Comparison of ENCODE assay signal across 17 cellular contexts in the genomic region with DNA sequence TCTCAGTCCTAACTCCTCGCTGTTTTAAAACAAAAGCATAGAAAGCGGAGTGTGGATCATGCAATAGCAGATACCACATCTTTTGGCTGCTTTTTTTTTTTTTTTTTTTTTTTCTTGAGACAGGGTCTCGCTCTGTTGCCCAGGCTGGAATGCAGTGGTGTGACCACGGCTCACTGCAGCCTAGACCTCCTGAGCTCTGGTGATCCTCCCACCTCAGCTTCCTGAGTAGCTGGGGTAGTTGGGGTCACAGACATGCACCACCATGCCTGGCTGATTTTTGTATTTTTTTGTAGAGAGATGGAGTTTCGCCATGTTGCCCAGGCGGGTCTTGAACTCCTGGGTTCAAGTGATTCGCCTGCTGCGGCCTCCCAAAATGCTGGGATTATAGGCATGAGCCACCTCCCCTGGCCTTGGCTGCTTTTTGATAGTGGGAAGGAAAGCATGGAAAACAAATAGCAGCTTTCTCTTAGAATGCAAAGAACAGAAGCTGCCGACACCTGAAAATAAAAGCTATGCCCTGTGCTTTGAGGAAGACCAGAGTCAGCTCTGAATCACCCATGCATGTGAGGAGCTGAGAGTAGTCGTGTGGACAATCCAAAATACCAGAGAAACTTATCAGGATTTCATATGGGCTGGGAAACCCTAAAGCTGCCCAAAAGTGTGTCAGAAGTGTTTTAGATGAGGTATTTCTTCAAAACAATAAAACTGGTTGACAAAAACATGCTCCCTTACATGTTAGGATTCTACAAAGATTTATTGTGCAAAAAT. TPM values are rescaled to one million over a fixed set of nuclear protein-coding genes. Genes with fewer than 3 reads are reported as not detected.
A peak's percentile ranks its signal among the peaks of the same experiment; 100 is the strongest.
DNase-seq lines count a peak whose midpoint lies in the region; ATAC-seq and TF ChIP-seq lines count a peak whose summit lies in the region.
"Had no signal": no experiment of that assay in that cellular context is flagged by ENCODE, and none has a peak within 500 bp of the region (broad histone marks: within the 10 kb centered on the region; RNA-seq: fewer than 3 reads in every experiment).

No MANE protein-coding gene starts in this region.

- no peaks in the 10 kb centered on the region for H3K36me3 Mint-ChIP-seq in CD4-positive, CD25-positive, alpha-beta regulatory T cell
- H3K36me3 Mint-ChIP-seq in naive thymus-derived CD8-positive, alpha-beta T cell = no peaks in the 10 kb centered on the region
- H3K36me3 Mint-ChIP-seq: mesothelial cell of epicardium had no signal

- ATAC-seq in CD4-positive, CD25-positive, alpha-beta regulatory T cell (ENCODE audit: low read depth in 2 of 2) = no peak
- peak; percentile 21 for ATAC-seq in HG03432 (IDR thresholded peaks at IDR 0.05; ENCODE audit: unreplicated experiment)
- no peak for ATAC-seq in naive thymus-derived CD8-positive, alpha-beta T cell
- no peak for ATAC-seq in HG02623 (IDR thresholded peaks at IDR 0.05; ENCODE audit: unreplicated experiment)
- ATAC-seq in HG02840 (IDR thresholded peaks at IDR 0.05; ENCODE audit: low FRiP score, unreplicated experiment) = no peak
- ATAC-seq: activated T-cell treated with anti-CD3 and anti-CD28 coated beads, Interleukin-2, amount 50 U/mL, for 4 hours had no signal

- H3K4me1 ChIP-seq in CD4-positive, CD25-positive, alpha-beta regulatory T cell (ENCODE audit: control insufficient read depth, insufficient read depth, low read length, poor library complexity, severe bottlenecking) = peaks cover 11% of the 10 kb centered on the region
- H3K4me1 ChIP-seq in MM.1S (ENCODE audit: low read length) = no peaks in the 10 kb centered on the region

- H3K4me2 ChIP-seq in MM.1S (ENCODE audit: low read depth, low read length) = no peak overlapping the region
- H3K4me2 ChIP-seq: SK-N-SH had no signal

- no peak overlapping the region for H3K27ac ChIP-seq in CD4-positive, CD25-positive, alpha-beta regulatory T cell (ENCODE audit: insufficient read depth, low read length, poor library complexity, severe bottlenecking)
- no peak overlapping the region for H3K27ac ChIP-seq in MM.1S (ENCODE audit: low read length)
- H3K27ac ChIP-seq: WERI-Rb-1 had no signal

- H3K4me3 Mint-ChIP-seq in CD4-positive, CD25-positive, alpha-beta regulatory T cell = peak overlapping the region in 2 of 4 donors; percentile 32 to 34
- no peak overlapping the region for H3K4me3 Mint-ChIP-seq in naive thymus-derived CD8-positive, alpha-beta T cell
- H3K4me3 Mint-ChIP-seq: activated T-cell treated with anti-CD3 and anti-CD28 coated beads, Interleukin-2, amount 50 U/mL, for 4 hours; mesothelial cell of epicardium had no signal

- no peaks in the 10 kb centered on the region for H3K9me3 ChIP-seq in CD4-positive, CD25-positive, alpha-beta regulatory T cell (ENCODE audit: control insufficient read depth in 2 of 2, low read length in 2 of 2)
- H3K9me3 ChIP-seq in MM.1S (replicated peaks; ENCODE audit: insufficient read depth, low read length) = no peaks in the 10 kb centered on the region
- H3K9me3 ChIP-seq: SK-N-SH had no signal

- peaks cover 19% of the 10 kb centered on the region for H3F3A ChIP-seq in MM.1S (ENCODE audit: insufficient read depth, low read length)

- no peak overlapping the region for H3K4me3 ChIP-seq in CD4-positive, CD25-positive, alpha-beta regulatory T cell (ENCODE audit: low read depth, low read length)
- H3K4me3 ChIP-seq in cardiac fibroblast (replicated peaks in 1 of 2; ENCODE audit: low read depth in 2 of 2, low read length in 2 of 2) (no peak overlapping the region), MM.1S (ENCODE audit: low read length) (no peak overlapping the region)

- POLR2A ChIA-PET in naive thymus-derived CD8-positive, alpha-beta T cell (lab: Charles Lee) = interaction anchor here (0.6 to 0.8 kb wide), 3 partner anchors 20 to 24 kb away, joined by 3 read pairs; no protein-coding TSS in a partner anchor

- no peak for DNase-seq in CD4-positive, CD25-positive, alpha-beta regulatory T cell
- DNase-seq in cardiac fibroblast (ENCODE audit: low read depth in 2 of 2) = peak; percentile 39 to 71
- DNase-seq in naive thymus-derived CD8-positive, alpha-beta T cell = no peak
- no peak for DNase-seq in NOMO-1 (lab: John Stamatoyannopoulos, UW; ENCODE audit: unreplicated experiment in 2 of 2)
- no peak for DNase-seq in MM.1S
- DNase-seq: activated T-cell treated with anti-CD3 and anti-CD28 coated beads, Interleukin-2, amount 50 U/mL, for 4 hours; Karpas-422; NCI-H2171; NK-92 treated with Interleukin-12 subunit alpha and Interleukin-12 subunit beta, amount 100 ng/mL, for 24 hours; SK-N-SH; stimulated activated CD4-positive, alpha-beta T cell treated with anti-CD3 and anti-CD28 coated beads, Interleukin-2, amount 100 ng/mL, for 24 hours; WERI-Rb-1 had no signal

- no peak overlapping the region for H2AFZ ChIP-seq in MM.1S (ENCODE audit: low read length)

- H3K27me3 Mint-ChIP-seq in CD4-positive, CD25-positive, alpha-beta regulatory T cell = peaks cover 9% of the 10 kb centered on the region
- no peaks in the 10 kb centered on the region for H3K27me3 Mint-ChIP-seq in naive thymus-derived CD8-positive, alpha-beta T cell

- H3K4me1 Mint-ChIP-seq in CD4-positive, CD25-positive, alpha-beta regulatory T cell = peaks cover 5 to 44% (median 17%) of the 10 kb centered on the region in 4 donors
- H3K4me1 Mint-ChIP-seq in naive thymus-derived CD8-positive, alpha-beta T cell = peaks cover 14 to 46% (median 35%) of the 10 kb centered on the region in 4 donors

- peaks cover 4% of the 10 kb centered on the region; the same call in 1 of the 2 replicates for H3K79me2 ChIP-seq in MM.1S (ENCODE audit: low read length)

- no peaks in the 10 kb centered on the region for H3K36me3 ChIP-seq in CD4-positive, CD25-positive, alpha-beta regulatory T cell (ENCODE audit: control insufficient read depth, insufficient read depth, low read length)
- no peaks in the 10 kb centered on the region for H3K36me3 ChIP-seq in MM.1S (replicated peaks; ENCODE audit: insufficient read depth, low read length)
- H3K36me3 ChIP-seq: WERI-Rb-1 had no signal

- peaks cover 0 to 3% (median 0%) of the 10 kb centered on the region in 7 donors for H3K9me3 Mint-ChIP-seq in CD4-positive, CD25-positive, alpha-beta regulatory T cell
- no peaks in the 10 kb centered on the region for H3K9me3 Mint-ChIP-seq in naive thymus-derived CD8-positive, alpha-beta T cell
- H3K9me3 Mint-ChIP-seq: activated T-cell treated with anti-CD3 and anti-CD28 coated beads, Interleukin-2, amount 50 U/mL, for 4 hours; mesothelial cell of epicardium had no signal

- no peak overlapping the region for H3K9ac ChIP-seq in MM.1S (ENCODE audit: low read length)
- H3K9ac ChIP-seq: SK-N-SH had no signal

- no peak for TF ChIP-seq CTCF in cardiac fibroblast (IDR thresholded peaks at IDR 0.05; ENCODE audit: low read depth, low read length)
- no peak for TF ChIP-seq CTCF in MM.1S (IDR thresholded peaks at IDR 0.05; ENCODE audit: low read length)

- no peaks in the 10 kb centered on the region for H3K9me2 ChIP-seq in MM.1S (replicated peaks; ENCODE audit: insufficient read depth, low read length)
- H3K9me2 ChIP-seq: SK-N-SH had no signal

- H3K27ac Mint-ChIP-seq in CD4-positive, CD25-positive, alpha-beta regulatory T cell = peak overlapping the region in 2 of 3 donors; percentile 13 to 20
- H3K27ac Mint-ChIP-seq in naive thymus-derived CD8-positive, alpha-beta T cell = peak overlapping the region in 8 of 10 donors; percentile 23 to 72 (median 66)
- H3K27ac Mint-ChIP-seq: mesothelial cell of epicardium, progenitor cell of endocrine pancreas had no signal

- no peaks in the 10 kb centered on the region for H3K27me3 ChIP-seq in CD4-positive, CD25-positive, alpha-beta regulatory T cell (ENCODE audit: control insufficient read depth, insufficient read depth, low read length)
- H3K27me3 ChIP-seq in MM.1S (replicated peaks; ENCODE audit: insufficient read depth, low read length) = no peaks in the 10 kb centered on the region

- H4K20me1 ChIP-seq in MM.1S (ENCODE audit: insufficient read depth, low read length) = no peaks in the 10 kb centered on the region

RNA-seq across cellular contexts. Expression of gene ELK3, which starts 3.6 kb away (rescaled TPM):
- 84.7 TPM for total RNA-seq in CD4-positive, CD25-positive, alpha-beta regulatory T cell
- 10 to 100 TPM; 33.4 to 47.9 (median 38.3) TPM for polyA plus RNA-seq in CD4-positive, CD25-positive, alpha-beta regulatory T cell
- total RNA-seq in naive thymus-derived CD8-positive, alpha-beta T cell = 10 to 100 TPM; 44.0 to 46.1 TPM
- 10 to 100 TPM in 1 of 3 donors, 1 to 10 TPM in 2; 7.5 to 18.9 (median 8.9) TPM for polyA plus RNA-seq in naive thymus-derived CD8-positive, alpha-beta T cell

Comparison
In these comparisons a context has a peak if more than half of its experiments do, and no peak if none do; other contexts are left out.
1. DNase-seq: peak in cardiac fibroblast (2 of 2); none in CD4-positive, CD25-positive, alpha-beta regulatory T cell (0 of 3), naive thymus-derived CD8-positive, alpha-beta T cell (0 of 10), NOMO-1 (0 of 2) and MM.1S (single experiment).